Comparison of ENCODE assay signal across 8 cellular contexts in the genomic region with DNA sequence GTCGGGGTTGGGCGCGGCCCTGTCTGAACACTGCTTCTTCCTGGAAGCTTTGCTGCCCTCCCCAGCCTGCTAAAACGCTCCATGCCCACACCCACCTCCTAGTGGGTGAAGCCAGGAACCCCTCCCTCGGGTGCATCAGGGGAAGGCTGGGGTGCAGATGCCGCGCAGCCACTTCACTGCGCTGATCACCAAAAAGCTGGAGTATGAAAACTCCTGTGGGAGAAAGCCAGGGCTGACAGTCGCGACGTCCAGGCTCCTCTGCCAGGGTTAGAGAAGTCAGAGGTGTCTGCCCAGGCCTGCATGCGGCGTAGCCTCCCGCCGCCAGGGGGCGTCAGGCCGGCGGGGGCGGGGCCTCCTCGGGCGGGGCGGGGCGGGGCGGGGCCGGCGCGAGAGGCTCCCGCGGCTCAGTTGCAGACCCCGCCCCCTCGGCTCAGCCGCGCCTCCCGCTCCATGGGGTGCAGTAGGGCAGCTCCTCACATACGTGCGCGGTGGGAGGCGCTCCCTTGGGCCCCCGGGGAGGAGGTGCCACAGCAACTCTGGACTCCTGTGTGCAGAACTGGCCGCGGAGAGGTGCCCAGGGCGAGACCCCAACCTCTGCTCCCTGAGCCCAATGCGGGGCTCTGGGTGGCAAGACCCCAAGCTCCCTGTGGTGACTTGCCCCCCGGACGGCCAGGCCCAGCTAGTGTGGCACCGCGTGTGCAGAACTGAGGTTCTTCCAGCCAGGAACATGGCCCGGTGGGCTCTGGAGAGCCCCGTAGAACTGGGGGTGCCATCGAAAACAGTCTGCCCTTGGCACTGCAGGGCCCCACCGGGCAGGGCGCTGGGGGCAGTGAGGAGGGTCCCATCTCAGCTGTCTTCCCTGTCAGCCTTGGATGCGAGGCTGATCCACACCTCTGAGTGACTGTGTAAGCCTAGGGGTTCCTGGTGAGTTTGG. TPM values are rescaled to one million over a fixed set of nuclear protein-coding genes. Genes with fewer than 3 reads are reported as not detected.
DNase-seq lines count a peak whose midpoint lies in the region; ATAC-seq, FAIRE-seq and TF ChIP-seq lines count a peak whose summit lies in the region.

No MANE protein-coding gene starts in this region.

- no peaks in the 10 kb centered on the region for H3K9me3 Mint-ChIP-seq in WTC11

- DNase-seq in NCI-H2107 treated with DMSO at 0.1 percent for 48 hours (lab: John Stamatoyannopoulos, UW; ENCODE audit: unreplicated experiment) (peak; percentile 45), WTC11 (ENCODE audit: low spot score) (peak; percentile 86), bronchial epithelial cell (ENCODE audit: low read depth) (peak; percentile 67), kidney glomerular epithelial cell (lab: John Stamatoyannopoulos, UW) (peak; percentile 80)
- DNase-seq in stimulated activated CD4-positive, alpha-beta T cell treated with anti-CD3 and anti-CD28 coated beads, Interleukin-1b, Interleukin-23, amount 100 ng/mL, for 24 hours (ENCODE audit: low read depth in 4 of 4, low spot score in 1 of 4) = peak; percentile 80 to 97 (median 86)

- peaks cover 25% of the 10 kb centered on the region for H3K4me1 Mint-ChIP-seq in WTC11

- H3K27me3 ChIP-seq in ACC112 (ENCODE audit: insufficient read depth, low read length) (no peaks in the 10 kb centered on the region), bronchial epithelial cell (ENCODE audit: control insufficient read depth, insufficient read depth, low read length) (no peaks in the 10 kb centered on the region)

- H3K27me3 Mint-ChIP-seq in WTC11 (ENCODE audit: low read depth) = peaks cover 28% of the 10 kb centered on the region

- no peak overlapping the region for H3K27ac Mint-ChIP-seq in WTC11

- H3K4me3 Mint-ChIP-seq in WTC11 = peak overlapping the region; percentile 69

- CTCF ChIA-PET in WTC11 (lab: Charles Lee) = interaction anchor here (0.6 to 3.3 kb wide), 14 partner anchors 9 to 333 kb away, joined by 3 to 40 read pairs (median 4); a partner anchor contains a TSS

- H2AFZ ChIP-seq in ACC112 (ENCODE audit: low read length, unreplicated experiment) = peak overlapping the region; percentile 78

- peaks cover 42% of the 10 kb centered on the region for H3K4me1 ChIP-seq in ACC112 (ENCODE audit: control insufficient read depth, insufficient read depth, low read length, unreplicated experiment)

- ATAC-seq in GM18511 (IDR thresholded peaks at IDR 0.05; ENCODE audit: unreplicated experiment) (peak; percentile 53), HG02981 (IDR thresholded peaks at IDR 0.05; ENCODE audit: unreplicated experiment) (peak; percentile 37), WTC11 (peak; percentile 67)

- H3K27ac ChIP-seq in ACC112 (ENCODE audit: low read depth, low read length) = peak overlapping the region; percentile 44

- no peak for FAIRE-seq in bronchial epithelial cell (lab: Jason Lieb, UNC)

- H3K79me2 ChIP-seq in ACC112 (ENCODE audit: control insufficient read depth, insufficient read depth, low read length, unreplicated experiment) = peaks cover 3% of the 10 kb centered on the region

- H3K36me3 ChIP-seq in ACC112 (ENCODE audit: insufficient read depth, low read length) (no peaks in the 10 kb centered on the region), bronchial epithelial cell (ENCODE audit: control insufficient read depth, insufficient read depth, low read length) (no peaks in the 10 kb centered on the region)

- TF ChIP-seq CTCF in WTC11 (IDR thresholded peaks at IDR 0.05) (peak; percentile 94), bronchial epithelial cell (IDR thresholded peaks at IDR 0.05; ENCODE audit: insufficient read depth, low read length, severe bottlenecking) (peak; percentile 80)

- H3K4me3 ChIP-seq in ACC112 (ENCODE audit: low read depth, low read length) (peak overlapping the region; percentile 79), bronchial epithelial cell (ENCODE audit: low read depth, low read length) (peak overlapping the region; percentile 31)

- no peaks in the 10 kb centered on the region for H3K36me3 Mint-ChIP-seq in WTC11

- POLR2A ChIA-PET in WTC11 (lab: Charles Lee) = interaction anchor here (1.0 kb wide), 1 partner anchor 20 kb away, joined by 3 read pairs; a partner anchor contains a TSS

TF ChIP-seq in WTC11, 78 proteins besides CTCF, POLR2A, EP300 and RAD21:
- TF ChIP-seq, protein P1, sequence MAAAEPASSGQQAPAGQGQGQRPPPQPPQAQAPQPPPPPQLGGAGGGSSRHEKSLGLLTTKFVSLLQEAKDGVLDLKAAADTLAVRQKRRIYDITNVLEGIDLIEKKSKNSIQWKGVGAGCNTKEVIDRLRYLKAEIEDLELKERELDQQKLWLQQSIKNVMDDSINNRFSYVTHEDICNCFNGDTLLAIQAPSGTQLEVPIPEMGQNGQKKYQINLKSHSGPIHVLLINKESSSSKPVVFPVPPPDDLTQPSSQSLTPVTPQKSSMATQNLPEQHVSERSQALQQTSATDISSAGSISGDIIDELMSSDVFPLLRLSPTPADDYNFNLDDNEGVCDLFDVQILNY (CRISPR knock-in tag; IDR thresholded peaks at IDR 0.05) = peak; percentile 25; the same call in 1 of the 2 replicates
- TF ChIP-seq ZNF121 (CRISPR knock-in tag; IDR thresholded peaks at IDR 0.05) = no peak
- TF ChIP-seq, protein P2, sequence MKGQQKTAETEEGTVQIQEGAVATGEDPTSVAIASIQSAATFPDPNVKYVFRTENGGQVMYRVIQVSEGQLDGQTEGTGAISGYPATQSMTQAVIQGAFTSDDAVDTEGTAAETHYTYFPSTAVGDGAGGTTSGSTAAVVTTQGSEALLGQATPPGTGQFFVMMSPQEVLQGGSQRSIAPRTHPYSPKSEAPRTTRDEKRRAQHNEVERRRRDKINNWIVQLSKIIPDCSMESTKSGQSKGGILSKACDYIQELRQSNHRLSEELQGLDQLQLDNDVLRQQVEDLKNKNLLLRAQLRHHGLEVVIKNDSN (CRISPR knock-in tag; IDR thresholded peaks at IDR 0.05) = no peak
- TF ChIP-seq, protein P3, sequence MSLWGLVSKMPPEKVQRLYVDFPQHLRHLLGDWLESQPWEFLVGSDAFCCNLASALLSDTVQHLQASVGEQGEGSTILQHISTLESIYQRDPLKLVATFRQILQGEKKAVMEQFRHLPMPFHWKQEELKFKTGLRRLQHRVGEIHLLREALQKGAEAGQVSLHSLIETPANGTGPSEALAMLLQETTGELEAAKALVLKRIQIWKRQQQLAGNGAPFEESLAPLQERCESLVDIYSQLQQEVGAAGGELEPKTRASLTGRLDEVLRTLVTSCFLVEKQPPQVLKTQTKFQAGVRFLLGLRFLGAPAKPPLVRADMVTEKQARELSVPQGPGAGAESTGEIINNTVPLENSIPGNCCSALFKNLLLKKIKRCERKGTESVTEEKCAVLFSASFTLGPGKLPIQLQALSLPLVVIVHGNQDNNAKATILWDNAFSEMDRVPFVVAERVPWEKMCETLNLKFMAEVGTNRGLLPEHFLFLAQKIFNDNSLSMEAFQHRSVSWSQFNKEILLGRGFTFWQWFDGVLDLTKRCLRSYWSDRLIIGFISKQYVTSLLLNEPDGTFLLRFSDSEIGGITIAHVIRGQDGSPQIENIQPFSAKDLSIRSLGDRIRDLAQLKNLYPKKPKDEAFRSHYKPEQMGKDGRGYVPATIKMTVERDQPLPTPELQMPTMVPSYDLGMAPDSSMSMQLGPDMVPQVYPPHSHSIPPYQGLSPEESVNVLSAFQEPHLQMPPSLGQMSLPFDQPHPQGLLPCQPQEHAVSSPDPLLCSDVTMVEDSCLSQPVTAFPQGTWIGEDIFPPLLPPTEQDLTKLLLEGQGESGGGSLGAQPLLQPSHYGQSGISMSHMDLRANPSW (CRISPR knock-in tag; conservative IDR thresholded peaks at IDR 0.05; ENCODE audit: low read depth) = no peak
- TF ChIP-seq ZNF423 (CRISPR knock-in tag; IDR thresholded peaks at IDR 0.05) = peak; percentile 86
- TF ChIP-seq SP1 (CRISPR knock-in tag; conservative IDR thresholded peaks at IDR 0.05) = peak; percentile 73

RNA-seq across cellular contexts. Expression of a gene that starts 1.8 kb away (rescaled TPM):
- total RNA-seq in WTC11 (2021) (18.8 to 20.5 TPM (median 19.4 TPM) in 3 replicates), bronchial epithelial cell (10.8 and 12.3 TPM in 2 replicates)

RNA-seq across cellular contexts. Expression of a gene that starts 6.3 kb away (rescaled TPM):
- 2.2 to 2.3 TPM (median 2.2 TPM) in 3 replicates for total RNA-seq in WTC11 (2021)
- 1.9 and 2.1 TPM in 2 replicates for total RNA-seq in bronchial epithelial cell

RNA-seq across cellular contexts. Expression of a gene that starts 8.7 kb away (rescaled TPM):
- 4.6 to 7.8 TPM (median 5.2 TPM) in 3 replicates for total RNA-seq in WTC11 (2021)
- 10.8 and 15.8 TPM in 2 replicates for total RNA-seq in bronchial epithelial cell

RNA-seq across cellular contexts. Expression of a gene that starts 20.1 kb away (rescaled TPM):
- total RNA-seq in WTC11 (2021) (51.4 to 61.3 TPM (median 54.6 TPM) in 3 replicates), bronchial epithelial cell (13.4 and 22.4 TPM in 2 replicates)

RNA-seq across cellular contexts. Expression of a gene that starts 58.8 kb away (rescaled TPM):
- 0.22 to 0.60 TPM (median 0.46 TPM) in 3 replicates for total RNA-seq in WTC11 (2021)
- 0.26 and 0.38 TPM in 2 replicates for total RNA-seq in bronchial epithelial cell

Comparison
In these comparisons a context has a peak if more than half of its experiments do, and no peak if none do; other contexts are left out.
1. Peak in every context shown above with its lines: DNase-seq, ATAC-seq, H3K4me3 ChIP-seq and H3K27ac ChIP-seq.